8 cellular contexts compared by ENCODE assay signal in genomic region chr16:85798283-85798776, GRCh38. TPM values are rescaled to one million over a fixed set of nuclear protein-coding genes. Genes with fewer than 3 reads are reported as not detected.
DNase-seq lines count a peak whose midpoint lies in the region; ATAC-seq and TF ChIP-seq lines count a peak whose summit lies in the region.

No MANE protein-coding gene starts in this region.

- H3F3A ChIP-seq in SK-N-SH (replicated peaks; ENCODE audit: insufficient read depth): peaks cover 3% of the 10 kb centered on the region

- H3K4me1 Mint-ChIP-seq in activated T-helper 17 cell treated with anti-CD3 and anti-CD28 coated beads, Interleukin-2, amount 50 U/mL, for 72 hours: peaks cover 21% of the 10 kb centered on the region
- peaks cover 56 to 64% of the 10 kb centered on the region in 2 donors for H3K4me1 Mint-ChIP-seq in immature natural killer cell

- H4K20me1 ChIP-seq in SK-N-SH (ENCODE audit: insufficient read depth): peaks cover 65% of the 10 kb centered on the region

- CTCF ChIA-PET in SK-N-SH (lab: Yijun Ruan, JAX): interaction anchor here (1.3 to 1.8 kb wide), 2 partner anchors 21 to 23 kb away, joined by 3 to 10 read pairs; no protein-coding TSS in a partner anchor

- H3K4me3 ChIP-seq in SK-N-SH (ENCODE audit: low read depth in 2 of 2, low read length in 1 of 2): peak overlapping the region; percentile 88 to 96
- peak overlapping the region; percentile 100 for H3K4me3 ChIP-seq in suprapubic skin

- DNase-seq in SK-N-SH (no peak), immature natural killer cell (no peak), suprapubic skin (ENCODE audit: low spot score in 2 of 2) (no peak), T1000 (lab: John Stamatoyannopoulos, UW) (no peak), AML-193 (lab: John Stamatoyannopoulos, UW) (no peak)

- ATAC-seq in SK-N-SH treated with all-trans-retinoic acid at 6 μM for 48 hours: no peak
- ATAC-seq in activated T-helper 17 cell treated with anti-CD3 and anti-CD28 coated beads, Interleukin-2, amount 50 U/mL, for 72 hours (replicated peaks): no peak
- ATAC-seq in HG02970 (IDR thresholded peaks at IDR 0.05; ENCODE audit: low FRiP score, unreplicated experiment): no peak

- H3K27me3 ChIP-seq in SK-N-SH (ENCODE audit: insufficient read depth) (no peaks in the 10 kb centered on the region), suprapubic skin (no peaks in the 10 kb centered on the region)

- H3K9ac ChIP-seq in SK-N-SH: peak overlapping the region; percentile 96

- H3K9me2 ChIP-seq in SK-N-SH: no peaks in the 10 kb centered on the region

- H3K4me2 ChIP-seq in SK-N-SH: peak overlapping the region; percentile 98

- peak overlapping the region; percentile 86 for H3K4me3 Mint-ChIP-seq in activated T-helper 17 cell treated with anti-CD3 and anti-CD28 coated beads, Interleukin-2, amount 50 U/mL, for 72 hours
- H3K4me3 Mint-ChIP-seq in immature natural killer cell: peak overlapping the region; percentile 82 to 91 (median 85)

- 0 out of 2 replicates have a peak overlapping the region, but pooled peaks have one; percentile 46 for H2AFZ ChIP-seq in SK-N-SH (ENCODE audit: low read depth)

- H3K9me3 ChIP-seq in SK-N-SH (no peaks in the 10 kb centered on the region), suprapubic skin (no peaks in the 10 kb centered on the region)

- H3K79me2 ChIP-seq in SK-N-SH (ENCODE audit: insufficient read depth): peaks cover 98% of the 10 kb centered on the region

- peak overlapping the region; percentile 73 for H3K27ac Mint-ChIP-seq in activated T-helper 17 cell treated with anti-CD3 and anti-CD28 coated beads, Interleukin-2, amount 50 U/mL, for 72 hours
- peak overlapping the region; percentile 34 to 93 (median 76) for H3K27ac Mint-ChIP-seq in immature natural killer cell

- POLR2A ChIA-PET in SK-N-SH (lab: Yijun Ruan, JAX): no interaction called here

- H3K4me1 ChIP-seq in SK-N-SH (ENCODE audit: control insufficient read depth in 1 of 2, insufficient read depth in 2 of 2, low read depth in 1 of 2, low read length in 1 of 2): peaks cover 14 to 15% of the 10 kb centered on the region in 2 experiments; a peak in 2 of 4 replicates
- peaks cover 25% of the 10 kb centered on the region for H3K4me1 ChIP-seq in suprapubic skin

- H3K36me3 Mint-ChIP-seq in activated T-helper 17 cell treated with anti-CD3 and anti-CD28 coated beads, Interleukin-2, amount 50 U/mL, for 72 hours (ENCODE audit: low read depth): peaks cover 70% of the 10 kb centered on the region
- H3K36me3 Mint-ChIP-seq in immature natural killer cell: peaks cover 11 to 23% (median 15%) of the 10 kb centered on the region in 3 donors

- WGBS in SK-N-SH (ENCODE audit: low lambda C conversion rate): 11% methylated on average over 17 of the region's 17 CpGs
- WGBS in suprapubic skin: 38% methylated on average over 15 of the region's 17 CpGs

- H3K9me3 Mint-ChIP-seq in activated T-helper 17 cell treated with anti-CD3 and anti-CD28 coated beads, Interleukin-2, amount 50 U/mL, for 72 hours: no peaks in the 10 kb centered on the region
- no peaks in the 10 kb centered on the region for H3K9me3 Mint-ChIP-seq in immature natural killer cell

- TF ChIP-seq POLR2A in suprapubic skin (IDR thresholded peaks at IDR 0.05): no peak

- no peaks in the 10 kb centered on the region for H3K27me3 Mint-ChIP-seq in activated T-helper 17 cell treated with anti-CD3 and anti-CD28 coated beads, Interleukin-2, amount 50 U/mL, for 72 hours
- peaks cover 6 to 20% (median 17%) of the 10 kb centered on the region in 3 donors for H3K27me3 Mint-ChIP-seq in immature natural killer cell (ENCODE audit: low read depth in 3 of 3)

- TF ChIP-seq CTCF in SK-N-SH (IDR thresholded peaks at IDR 0.05) (no peak), suprapubic skin (IDR thresholded peaks at IDR 0.05) (no peak)

- H3K27ac ChIP-seq in SK-N-SH (ENCODE audit: low read depth in 2 of 2, low read length in 1 of 2): peak overlapping the region in 1 of 2 experiments; percentile 69; a peak in 2 of 4 replicates
- no peak overlapping the region for H3K27ac ChIP-seq in suprapubic skin

- no peak for TF ChIP-seq RAD21 in SK-N-SH (IDR thresholded peaks at IDR 0.05; ENCODE audit: low read length)

- H3K36me3 ChIP-seq in SK-N-SH (replicated peaks in 1 of 2; ENCODE audit: control insufficient read depth in 1 of 2, insufficient read depth in 2 of 2, low read length in 1 of 2) (peaks cover 48 to 49% of the 10 kb centered on the region in 2 experiments), suprapubic skin (peaks cover 43% of the 10 kb centered on the region)

- TF ChIP-seq EP300 in SK-N-SH (IDR thresholded peaks at IDR 0.05; ENCODE audit: borderline replicate concordance in 1 of 2, low read depth in 1 of 2, low read length in 1 of 2) (no peak), suprapubic skin (IDR thresholded peaks at IDR 0.05) (no peak)

TF ChIP-seq in SK-N-SH, 30 proteins besides CTCF, POLR2A, EP300 and RAD21 (continues in another document):
- TF ChIP-seq FOSL2 (IDR thresholded peaks at IDR 0.05; ENCODE audit: borderline replicate concordance, low read depth) (no peak), MEF2A (IDR thresholded peaks at IDR 0.05; ENCODE audit: borderline replicate concordance, low read depth) (no peak), TAF1 (IDR thresholded peaks at IDR 0.05; ENCODE audit: borderline replicate concordance, low read depth, low read length) (no peak), TCF12 (IDR thresholded peaks at IDR 0.05) (no peak)

TF ChIP-seq in SK-N-SH treated with all-trans-retinoic acid at 6 μM for 48 hours, 23 proteins besides CTCF, POLR2A, EP300 and RAD21 (continues in another document):
- TF ChIP-seq ZFP30 (CRISPR knock-in tag; IDR thresholded peaks at IDR 0.05): no peak
- TF ChIP-seq TCF4 (CRISPR knock-in tag; IDR thresholded peaks at IDR 0.05; ENCODE audit: borderline replicate concordance): no peak
- TF ChIP-seq, protein P1, sequence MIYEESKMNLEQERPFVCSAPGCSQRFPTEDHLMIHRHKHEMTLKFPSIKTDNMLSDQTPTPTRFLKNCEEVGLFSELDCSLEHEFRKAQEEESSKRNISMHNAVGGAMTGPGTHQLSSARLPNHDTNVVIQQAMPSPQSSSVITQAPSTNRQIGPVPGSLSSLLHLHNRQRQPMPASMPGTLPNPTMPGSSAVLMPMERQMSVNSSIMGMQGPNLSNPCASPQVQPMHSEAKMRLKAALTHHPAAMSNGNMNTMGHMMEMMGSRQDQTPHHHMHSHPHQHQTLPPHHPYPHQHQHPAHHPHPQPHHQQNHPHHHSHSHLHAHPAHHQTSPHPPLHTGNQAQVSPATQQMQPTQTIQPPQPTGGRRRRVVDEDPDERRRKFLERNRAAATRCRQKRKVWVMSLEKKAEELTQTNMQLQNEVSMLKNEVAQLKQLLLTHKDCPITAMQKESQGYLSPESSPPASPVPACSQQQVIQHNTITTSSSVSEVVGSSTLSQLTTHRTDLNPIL (CRISPR knock-in tag; IDR thresholded peaks at IDR 0.05; ENCODE audit: low read depth): no peak
- TF ChIP-seq ZNF8 (CRISPR knock-in tag; IDR thresholded peaks at IDR 0.05): no peak
- TF ChIP-seq TOX (CRISPR knock-in tag; IDR thresholded peaks at IDR 0.05; ENCODE audit: borderline replicate concordance): no peak
- no peak for TF ChIP-seq ISL1 (CRISPR knock-in tag; IDR thresholded peaks at IDR 0.05)
- TF ChIP-seq ARNTL (CRISPR knock-in tag; IDR thresholded peaks at IDR 0.05; ENCODE audit: borderline replicate concordance, low read depth): no peak
- TF ChIP-seq ZC3H10 (CRISPR knock-in tag; IDR thresholded peaks at IDR 0.05): no peak
- TF ChIP-seq, protein P2, sequence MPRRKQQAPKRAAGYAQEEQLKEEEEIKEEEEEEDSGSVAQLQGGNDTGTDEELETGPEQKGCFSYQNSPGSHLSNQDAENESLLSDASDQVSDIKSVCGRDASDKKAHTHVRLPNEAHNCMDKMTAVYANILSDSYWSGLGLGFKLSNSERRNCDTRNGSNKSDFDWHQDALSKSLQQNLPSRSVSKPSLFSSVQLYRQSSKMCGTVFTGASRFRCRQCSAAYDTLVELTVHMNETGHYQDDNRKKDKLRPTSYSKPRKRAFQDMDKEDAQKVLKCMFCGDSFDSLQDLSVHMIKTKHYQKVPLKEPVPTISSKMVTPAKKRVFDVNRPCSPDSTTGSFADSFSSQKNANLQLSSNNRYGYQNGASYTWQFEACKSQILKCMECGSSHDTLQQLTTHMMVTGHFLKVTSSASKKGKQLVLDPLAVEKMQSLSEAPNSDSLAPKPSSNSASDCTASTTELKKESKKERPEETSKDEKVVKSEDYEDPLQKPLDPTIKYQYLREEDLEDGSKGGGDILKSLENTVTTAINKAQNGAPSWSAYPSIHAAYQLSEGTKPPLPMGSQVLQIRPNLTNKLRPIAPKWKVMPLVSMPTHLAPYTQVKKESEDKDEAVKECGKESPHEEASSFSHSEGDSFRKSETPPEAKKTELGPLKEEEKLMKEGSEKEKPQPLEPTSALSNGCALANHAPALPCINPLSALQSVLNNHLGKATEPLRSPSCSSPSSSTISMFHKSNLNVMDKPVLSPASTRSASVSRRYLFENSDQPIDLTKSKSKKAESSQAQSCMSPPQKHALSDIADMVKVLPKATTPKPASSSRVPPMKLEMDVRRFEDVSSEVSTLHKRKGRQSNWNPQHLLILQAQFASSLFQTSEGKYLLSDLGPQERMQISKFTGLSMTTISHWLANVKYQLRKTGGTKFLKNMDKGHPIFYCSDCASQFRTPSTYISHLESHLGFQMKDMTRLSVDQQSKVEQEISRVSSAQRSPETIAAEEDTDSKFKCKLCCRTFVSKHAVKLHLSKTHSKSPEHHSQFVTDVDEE (CRISPR knock-in tag; IDR thresholded peaks at IDR 0.05): no peak
- TF ChIP-seq GLIS3 (CRISPR knock-in tag; IDR thresholded peaks at IDR 0.05): no peak

RNA-seq across cellular contexts. Expression of gene EMC8, which starts 1.0 kb away (rescaled TPM):
- polyA plus RNA-seq in SK-N-SH (2012; rRNA removed) (45.9 and 52.9 TPM in 2 replicates), immature natural killer cell (10 to 100 TPM; 25.4 to 34.6 (median 26.1) TPM)
- 36.2 and 45.8 TPM in 2 replicates for polyA plus RNA-seq in SK-N-SH (2012; cell fraction: cytosol; rRNA removed)
- 42.9 and 47.0 TPM in 2 replicates for polyA plus RNA-seq in SK-N-SH (2012; cell fraction: nucleus; rRNA removed)
- 10 to 100 TPM; 17.4 to 42.7 TPM for total RNA-seq in activated T-helper 17 cell treated with anti-CD3 and anti-CD28 coated beads, Interleukin-2, amount 50 U/mL, for 72 hours
- 10 to 100 TPM; 20.4 to 39.5 (median 23.9) TPM for total RNA-seq in suprapubic skin

RNA-seq across cellular contexts. Expression of gene COX4I1, which starts 1.2 kb away (rescaled TPM):
- polyA plus RNA-seq in SK-N-SH (2012; rRNA removed): 1,138 and 1,294 TPM in 2 replicates
- polyA plus RNA-seq in SK-N-SH (2012; cell fraction: cytosol; rRNA removed): 1,164 and 1,171 TPM in 2 replicates
- 473 and 619 TPM in 2 replicates for polyA plus RNA-seq in SK-N-SH (2012; cell fraction: nucleus; rRNA removed)
- 100 to 1,000 TPM; 415 to 467 TPM for total RNA-seq in activated T-helper 17 cell treated with anti-CD3 and anti-CD28 coated beads, Interleukin-2, amount 50 U/mL, for 72 hours
- polyA plus RNA-seq in immature natural killer cell: 1,000 to 10,000 TPM in 2 of 3 donors, 100 to 1,000 TPM in 1; 784 to 1,292 (median 1,022) TPM
- 100 to 1,000 TPM; 369 to 505 (median 459) TPM for total RNA-seq in suprapubic skin

RNA-seq across cellular contexts. Expression of gene C16orf74, which starts 47.4 kb away (rescaled TPM):
- polyA plus RNA-seq in SK-N-SH (2012; rRNA removed) (15.9 and 27.2 TPM in 2 replicates), immature natural killer cell (1 to 10 TPM; 5.0 to 9.0 (median 7.4) TPM)
- 13.7 and 16.7 TPM in 2 replicates for polyA plus RNA-seq in SK-N-SH (2012; cell fraction: cytosol; rRNA removed)
- polyA plus RNA-seq in SK-N-SH (2012; cell fraction: nucleus; rRNA removed): 20.6 and 35.2 TPM in 2 replicates
- total RNA-seq in activated T-helper 17 cell treated with anti-CD3 and anti-CD28 coated beads, Interleukin-2, amount 50 U/mL, for 72 hours: under 1 TPM in 1 of 2 donors, not detected in 1; 0.35 TPM
- 10 to 100 TPM; 11.0 to 13.0 (median 11.4) TPM for total RNA-seq in suprapubic skin

Comparison
In these comparisons a context has a peak if more than half of its experiments do, and no peak if none do; other contexts are left out.
1. RNA of gene C16orf74, which starts 47.4 kb away (total RNA-seq): 11.0 to 13.0 TPM in suprapubic skin; 0.35 TPM in activated T-helper 17 cell treated with anti-CD3 and anti-CD28 coated beads, Interleukin-2, amount 50 U/mL, for 72 hours; every median in the first group is over 4 times any median in the second.